In genomic region chr1:36857761-36858160, GRCh38 we compare ENCODE assay signal across 25 cellular contexts.
DNase-seq lines count a peak whose midpoint lies in the region; ATAC-seq and TF ChIP-seq lines count a peak whose summit lies in the region.
"Had no signal": no experiment of that assay in that cellular context is flagged by ENCODE, and none has a peak within 500 bp of the region (broad histone marks: within the 10 kb centered on the region; RNA-seq: fewer than 3 reads in every experiment).

No MANE protein-coding gene starts in this region.

- WGBS in suprapubic skin, result 49% methylated on average over 5 of the region's 5 CpGs

- peaks cover 32% of the 10 kb centered on the region for H3K27me3 Mint-ChIP-seq in MCF 10A (ENCODE audit: insufficient read depth, unreplicated experiment)

- no peak overlapping the region for H3K27ac ChIP-seq in suprapubic skin
- H3K27ac ChIP-seq: ascending aorta, esophagus squamous epithelium had no signal

- ATAC-seq in HG02970 (IDR thresholded peaks at IDR 0.05; ENCODE audit: low FRiP score, unreplicated experiment), result no peak
- ATAC-seq: left ventricle myocardium superior, mucosa of descending colon, T-helper 17 cell, WTC11 had no signal

- no peak overlapping the region for H3K4me3 ChIP-seq in suprapubic skin
- H3K4me3 ChIP-seq: ascending aorta, esophagus squamous epithelium, mucosa of descending colon had no signal

- no peaks in the 10 kb centered on the region for H3K9me3 ChIP-seq in suprapubic skin
- H3K9me3 ChIP-seq: ascending aorta, esophagus squamous epithelium, mucosa of descending colon had no signal

- TF ChIP-seq CTCF in MCF 10A (IDR thresholded peaks at IDR 0.05; ENCODE audit: unreplicated experiment) (no peak), suprapubic skin (IDR thresholded peaks at IDR 0.05) (no peak)

- H3K27me3 ChIP-seq in suprapubic skin, result peaks cover 56% of the 10 kb centered on the region
- H3K27me3 ChIP-seq: ascending aorta had no signal

- H3K4me3 Mint-ChIP-seq in MCF 10A (ENCODE audit: unreplicated experiment), result no peak overlapping the region
- H3K4me3 Mint-ChIP-seq: activated CD4-positive, alpha-beta memory T cell treated with anti-CD3 and anti-CD28 coated beads, Interleukin-2, amount 10 ng/mL, durations not matched to agents 7 days and 5 days; activated naive CD4-positive, alpha-beta T cell treated with anti-CD3 and anti-CD28 coated beads, Interleukin-2, amount 10 ng/mL, durations not matched to agents 7 days and 5 days; CD14-positive monocyte; T-helper 17 cell; WTC11 had no signal

- intact Hi-C loops in MCF 10A (cut with micrococcal nuclease), result no loop called here

- H3K27ac Mint-ChIP-seq in MCF 10A (ENCODE audit: low read depth, unreplicated experiment), result no peak overlapping the region
- H3K27ac Mint-ChIP-seq: activated CD4-positive, alpha-beta memory T cell treated with anti-CD3 and anti-CD28 coated beads, Interleukin-2, amount 10 ng/mL, durations not matched to agents 7 days and 5 days; activated naive CD4-positive, alpha-beta T cell treated with anti-CD3 and anti-CD28 coated beads, Interleukin-2, amount 10 ng/mL, durations not matched to agents 7 days and 5 days; T-helper 17 cell; WTC11 had no signal

- POLR2A ChIA-PET in MCF 10A (lab: Yijun Ruan, JAX), result interaction anchor here (0.6 kb wide), 1 partner anchor 58 kb away, joined by 4 read pairs; no protein-coding TSS in a partner anchor

- no peaks in the 10 kb centered on the region for H3K4me1 Mint-ChIP-seq in MCF 10A (ENCODE audit: insufficient read depth, unreplicated experiment)
- H3K4me1 Mint-ChIP-seq: activated CD4-positive, alpha-beta memory T cell treated with anti-CD3 and anti-CD28 coated beads, Interleukin-2, amount 10 ng/mL, durations not matched to agents 7 days and 5 days; activated naive CD4-positive, alpha-beta T cell treated with anti-CD3 and anti-CD28 coated beads, Interleukin-2, amount 10 ng/mL, durations not matched to agents 7 days and 5 days; CD14-positive monocyte; T-helper 17 cell had no signal

- TF ChIP-seq EP300 in suprapubic skin (IDR thresholded peaks at IDR 0.05), result no peak

- no peaks in the 10 kb centered on the region for H3K36me3 ChIP-seq in suprapubic skin
- H3K36me3 ChIP-seq: ascending aorta, esophagus squamous epithelium had no signal

- no peak for TF ChIP-seq POLR2A in suprapubic skin (IDR thresholded peaks at IDR 0.05)

- no peaks in the 10 kb centered on the region for H3K9me3 Mint-ChIP-seq in MCF 10A (ENCODE audit: unreplicated experiment)
- H3K9me3 Mint-ChIP-seq: activated CD4-positive, alpha-beta memory T cell treated with anti-CD3 and anti-CD28 coated beads, Interleukin-2, amount 10 ng/mL, durations not matched to agents 7 days and 5 days; activated naive CD4-positive, alpha-beta T cell treated with anti-CD3 and anti-CD28 coated beads, Interleukin-2, amount 10 ng/mL, durations not matched to agents 7 days and 5 days; CD14-positive monocyte; WTC11 had no signal

- BruUV-seq in MCF 10A (replicated peaks; lab: Mats Ljungman, UMichigan), result no TSS peak

- no peaks in the 10 kb centered on the region for H3K4me1 ChIP-seq in suprapubic skin
- H3K4me1 ChIP-seq: ascending aorta, esophagus squamous epithelium had no signal

- peak; percentile 94 for DNase-seq in DMS153 (lab: John Stamatoyannopoulos, UW)
- DNase-seq in NCI-H1694 (lab: John Stamatoyannopoulos, UW), result peak; percentile 34
- peak; percentile 94 for DNase-seq in NCI-H526 treated with DMSO at 0.1 percent for 48 hours (lab: John Stamatoyannopoulos, UW)
- peak; percentile 78 for DNase-seq in islet precursor cell
- DNase-seq in hippocampal formation (lab: John Stamatoyannopoulos, UW), result no peak
- no peak for DNase-seq in MCF 10A (ENCODE audit: unreplicated experiment)
- DNase-seq in suprapubic skin (ENCODE audit: low spot score in 2 of 2), result no peak
- DNase-seq: activated CD4-positive, alpha-beta memory T cell treated with anti-CD3 and anti-CD28 coated beads, Interleukin-2, amount 10 ng/mL, durations not matched to agents 7 days and 5 days; activated naive CD4-positive, alpha-beta T cell treated with anti-CD3 and anti-CD28 coated beads, Interleukin-2, amount 10 ng/mL, durations not matched to agents 7 days and 5 days; activated T-cell treated with anti-CD3 and anti-CD28 coated beads, Interleukin-2, amount 50 U/mL, for 1 hour; cerebellar nuclear complex; DMS79 treated with DMSO at 0.1 percent for 48 hours; effector CD4-positive, alpha-beta T cell; esophagus squamous epithelium; KG1; left ventricle myocardium superior; mucosa of descending colon; NCI-H446 treated with DMSO at 0.1 percent for 48 hours; Right ventricle myocardium superior; stimulated activated CD8-positive, alpha-beta memory T cell treated with anti-CD3 and anti-CD28 coated beads, Interleukin-4, amount 100 ng/mL, for 48 hours; T-helper 17 cell had no signal

- CTCF ChIA-PET in MCF 10A (lab: Yijun Ruan, JAX), result interaction anchor here (0.7 kb wide), 1 partner anchor 468 kb away, joined by 3 read pairs; no protein-coding TSS in a partner anchor

- no peaks in the 10 kb centered on the region for H3K36me3 Mint-ChIP-seq in MCF 10A (ENCODE audit: insufficient read depth, unreplicated experiment)
- H3K36me3 Mint-ChIP-seq: activated naive CD4-positive, alpha-beta T cell treated with anti-CD3 and anti-CD28 coated beads, Interleukin-2, amount 10 ng/mL, durations not matched to agents 7 days and 5 days; CD14-positive monocyte; WTC11 had no signal

Comparison
In these comparisons a context has a peak if more than half of its experiments do, and no peak if none do; other contexts are left out.
1. DNase-seq: peak in DMS153 (single experiment), NCI-H1694 (single experiment), NCI-H526 treated with DMSO at 0.1 percent for 48 hours (single experiment) and islet precursor cell (single experiment); none in hippocampal formation (0 of 2), MCF 10A (single experiment) and suprapubic skin (0 of 2).